ENCODE assay signal across 1 cellular context in genomic region chr2:38394041-38394440, GRCh38.
TF ChIP-seq lines count a peak whose summit lies in the region.

No MANE protein-coding gene starts in this region.

TF ChIP-seq in HEK293, 187 proteins besides CTCF, POLR2A, EP300 and RAD21 (continued from another document):
- TF ChIP-seq, protein P1, sequence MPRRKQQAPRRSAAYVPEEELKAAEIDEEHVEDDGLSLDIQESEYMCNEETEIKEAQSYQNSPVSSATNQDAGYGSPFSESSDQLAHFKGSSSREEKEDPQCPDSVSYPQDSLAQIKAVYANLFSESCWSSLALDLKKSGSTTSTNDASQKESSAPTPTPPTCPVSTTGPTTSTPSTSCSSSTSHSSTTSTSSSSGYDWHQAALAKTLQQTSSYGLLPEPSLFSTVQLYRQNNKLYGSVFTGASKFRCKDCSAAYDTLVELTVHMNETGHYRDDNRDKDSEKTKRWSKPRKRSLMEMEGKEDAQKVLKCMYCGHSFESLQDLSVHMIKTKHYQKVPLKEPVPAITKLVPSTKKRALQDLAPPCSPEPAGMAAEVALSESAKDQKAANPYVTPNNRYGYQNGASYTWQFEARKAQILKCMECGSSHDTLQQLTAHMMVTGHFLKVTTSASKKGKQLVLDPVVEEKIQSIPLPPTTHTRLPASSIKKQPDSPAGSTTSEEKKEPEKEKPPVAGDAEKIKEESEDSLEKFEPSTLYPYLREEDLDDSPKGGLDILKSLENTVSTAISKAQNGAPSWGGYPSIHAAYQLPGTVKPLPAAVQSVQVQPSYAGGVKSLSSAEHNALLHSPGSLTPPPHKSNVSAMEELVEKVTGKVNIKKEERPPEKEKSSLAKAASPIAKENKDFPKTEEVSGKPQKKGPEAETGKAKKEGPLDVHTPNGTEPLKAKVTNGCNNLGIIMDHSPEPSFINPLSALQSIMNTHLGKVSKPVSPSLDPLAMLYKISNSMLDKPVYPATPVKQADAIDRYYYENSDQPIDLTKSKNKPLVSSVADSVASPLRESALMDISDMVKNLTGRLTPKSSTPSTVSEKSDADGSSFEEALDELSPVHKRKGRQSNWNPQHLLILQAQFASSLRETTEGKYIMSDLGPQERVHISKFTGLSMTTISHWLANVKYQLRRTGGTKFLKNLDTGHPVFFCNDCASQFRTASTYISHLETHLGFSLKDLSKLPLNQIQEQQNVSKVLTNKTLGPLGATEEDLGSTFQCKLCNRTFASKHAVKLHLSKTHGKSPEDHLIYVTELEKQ (tag by site-specific recombination; IDR thresholded peaks at IDR 0.05; ENCODE audit: borderline replicate concordance): no peak
- no peak for TF ChIP-seq ZNF211 (tag by site-specific recombination; IDR thresholded peaks at IDR 0.05; ENCODE audit: low read depth)
